1 cellular context compared by ENCODE assay signal in the genomic region with DNA sequence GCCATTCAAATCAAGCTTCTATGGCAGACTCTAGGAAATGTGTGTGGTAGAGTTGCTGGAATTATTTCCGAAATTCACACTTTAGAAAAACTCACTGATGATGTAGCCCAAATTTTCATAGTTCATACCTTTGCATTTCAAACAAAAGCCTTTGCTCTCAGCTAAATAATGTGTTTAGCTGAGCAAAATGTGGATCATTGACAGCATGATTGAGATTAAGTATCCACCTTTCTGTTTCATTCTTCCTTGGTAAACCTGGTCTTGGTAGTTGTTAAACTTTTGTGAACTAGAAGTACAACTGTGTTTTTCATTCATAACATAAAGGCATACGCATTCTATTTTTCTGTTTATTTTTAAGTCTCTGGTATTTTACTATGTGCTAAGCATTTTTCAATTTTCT.
TF ChIP-seq lines count a peak whose summit lies in the region.

No MANE protein-coding gene starts in this region.

TF ChIP-seq in IMR-90, 13 proteins besides CTCF, POLR2A, EP300 and RAD21:
- TF ChIP-seq CEBPB (IDR thresholded peaks at IDR 0.05; ENCODE audit: low read depth, low read length) (no peak), RCOR1 (IDR thresholded peaks at IDR 0.05; ENCODE audit: insufficient replicate concordance, low read length) (no peak), MXI1 (IDR thresholded peaks at IDR 0.05; ENCODE audit: borderline replicate concordance, low read depth, low read length) (no peak), SMC3 (IDR thresholded peaks at IDR 0.05; ENCODE audit: low read depth, low read length) (no peak), BHLHE40 (IDR thresholded peaks at IDR 0.05; ENCODE audit: low read depth, low read length) (no peak), FOS (IDR thresholded peaks at IDR 0.05; ENCODE audit: low read depth, low read length) (no peak), USF2 (IDR thresholded peaks at IDR 0.05; ENCODE audit: low read depth, low read length) (no peak), RFX5 (IDR thresholded peaks at IDR 0.05; ENCODE audit: low read depth, low read length) (no peak), ELK1 (IDR thresholded peaks at IDR 0.05; ENCODE audit: borderline replicate concordance, low read depth, low read length) (no peak), MAFK (IDR thresholded peaks at IDR 0.05; ENCODE audit: low read depth, low read length) (no peak), NFE2L2 (IDR thresholded peaks at IDR 0.05; ENCODE audit: low read depth, low read length) (no peak), CHD1 (IDR thresholded peaks at IDR 0.05; ENCODE audit: low read depth, low read length) (no peak), MAZ (IDR thresholded peaks at IDR 0.05; ENCODE audit: borderline replicate concordance, low read depth, low read length) (no peak)
